ENCODE assay signal across 11 cellular contexts in genomic region chr6:143299253-143300166, GRCh38.
DNase-seq lines count a peak whose midpoint lies in the region; ATAC-seq and TF ChIP-seq lines count a peak whose summit lies in the region.
"Had no signal": no experiment of that assay in that cellular context is flagged by ENCODE, and none has a peak within 500 bp of the region (broad histone marks: within the 10 kb centered on the region; RNA-seq: fewer than 3 reads in every experiment).

No MANE protein-coding gene starts in this region.

- peak; percentile 30 for DNase-seq in HEK293T (ENCODE audit: extremely low spot score)
- DNase-seq in NCI-H69 (lab: John Stamatoyannopoulos, UW): peak; percentile 17
- no peak for DNase-seq in G401 (ENCODE audit: low spot score)
- no peak for DNase-seq in DMS153 treated with DMSO at 0.1 percent for 48 hours (lab: John Stamatoyannopoulos, UW; ENCODE audit: unreplicated experiment)
- no peak for DNase-seq in NCI-H1436 treated with DMSO at 0.1 percent for 48 hours (lab: John Stamatoyannopoulos, UW)
- DNase-seq: CD4-positive, alpha-beta T cell; NCI-H2081 treated with DMSO at 0.1 percent for 48 hours; uterus had no signal

- TF ChIP-seq CTCF in GM12872 (IDR thresholded peaks at IDR 0.05; ENCODE audit: insufficient read depth, low read depth, low read length): peak; percentile 24; the same call in 1 of the 3 replicates

- POLR2A ChIA-PET in HEK293T (lab: Yijun Ruan, JAX): no interaction called here

- CTCF ChIA-PET in HEK293T (lab: Yijun Ruan, JAX): no interaction called here

- in situ Hi-C loops in G401 (cut with HindIII; ENCODE audit: low sequenced_read_pairs): no loop called here

- ATAC-seq in GM18868 (IDR thresholded peaks at IDR 0.05; ENCODE audit: unreplicated experiment) (peak; percentile 93), GM21825 (IDR thresholded peaks at IDR 0.05; ENCODE audit: unreplicated experiment) (no peak)

TF ChIP-seq in HEK293T, 16 proteins besides CTCF, POLR2A, EP300 and RAD21:
- TF ChIP-seq CTBP1 (IDR thresholded peaks at IDR 0.05; ENCODE audit: borderline replicate concordance) (no peak), FOXK2 (IDR thresholded peaks at IDR 0.05) (no peak), ELF4 (IDR thresholded peaks at IDR 0.05) (no peak), SP1 (IDR thresholded peaks at IDR 0.05) (no peak), ZNF384 (IDR thresholded peaks at IDR 0.05) (no peak), L3MBTL2 (conservative IDR thresholded peaks at IDR 0.05) (no peak), SUZ12 (IDR thresholded peaks at IDR 0.05) (no peak), LEF1 (IDR thresholded peaks at IDR 0.05; ENCODE audit: borderline replicate concordance) (no peak), NFRKB (IDR thresholded peaks at IDR 0.05) (no peak), TARDBP (IDR thresholded peaks at IDR 0.05) (no peak), FOXM1 (IDR thresholded peaks at IDR 0.05; ENCODE audit: borderline replicate concordance) (no peak), HDGF (IDR thresholded peaks at IDR 0.05; ENCODE audit: borderline replicate concordance) (no peak), PKNOX1 (IDR thresholded peaks at IDR 0.05) (no peak), ARNT (IDR thresholded peaks at IDR 0.05) (no peak), BHLHE40 (IDR thresholded peaks at IDR 0.05; ENCODE audit: borderline replicate concordance) (no peak), FOXA1 (IDR thresholded peaks at IDR 0.05) (no peak)

Comparison
In these comparisons a context has a peak if more than half of its experiments do, and no peak if none do; other contexts are left out.
1. DNase-seq: peak in HEK293T (single experiment) and NCI-H69 (single experiment); none in G401 (single experiment), DMS153 treated with DMSO at 0.1 percent for 48 hours (single experiment) and NCI-H1436 treated with DMSO at 0.1 percent for 48 hours (single experiment).